19 cellular contexts compared by ENCODE assay signal in the genomic region with DNA sequence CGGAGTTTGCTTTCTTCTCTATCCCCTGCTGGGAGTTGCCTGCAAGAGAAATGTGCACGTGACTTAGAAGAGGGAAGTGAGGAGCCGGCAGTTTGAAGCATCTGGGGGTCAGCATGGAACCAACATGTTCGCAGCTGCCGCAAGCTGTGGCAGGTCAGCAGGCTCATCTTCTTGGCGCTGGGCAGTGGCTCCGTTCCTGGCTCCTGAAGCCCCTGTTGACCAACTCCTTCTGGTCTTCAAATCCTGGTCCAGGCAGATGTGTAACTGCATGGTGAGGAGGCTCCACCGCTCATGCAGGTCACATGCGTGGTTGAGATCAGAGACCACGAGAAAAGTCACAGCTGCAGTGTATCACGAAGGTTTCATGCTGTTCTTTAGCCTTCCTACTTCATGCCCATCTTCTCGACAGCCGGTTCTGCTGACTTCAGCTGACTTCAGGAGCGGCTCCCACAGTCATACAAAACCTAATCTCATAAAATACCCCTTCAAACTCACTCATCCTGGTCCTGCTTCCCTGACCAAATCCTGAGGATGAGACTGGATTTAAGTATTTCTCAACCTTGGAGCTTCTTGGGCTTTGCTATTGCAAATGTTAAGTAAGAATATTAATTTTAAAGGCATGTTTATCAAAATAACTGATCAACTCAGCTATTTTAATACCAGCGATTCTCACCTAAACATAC. TPM values are rescaled to one million over a fixed set of nuclear protein-coding genes. Genes with fewer than 3 reads are reported as not detected.
DNase-seq lines count a peak whose midpoint lies in the region; ATAC-seq, FAIRE-seq and TF ChIP-seq lines count a peak whose summit lies in the region.
"Had no signal": no experiment of that assay in that cellular context is flagged by ENCODE, and none has a peak within 500 bp of the region (broad histone marks: within the 10 kb centered on the region; RNA-seq: fewer than 3 reads in every experiment).

No MANE protein-coding gene starts in this region.

- RAD21 ChIA-PET in HCT116 (lab: Charles Lee; ENCODE audit: low non-redundant PET in 1 of 2, low total read pairs in 2 of 2, uncharacterized antibody in 2 of 2, unreplicated experiment in 2 of 2): no interaction called here

- FAIRE-seq in RCC 7860 (lab: Jason Lieb, UNC): peak; percentile 11
- FAIRE-seq in D721Med (lab: Jason Lieb, UNC): no peak
- FAIRE-seq: keratinocyte had no signal

- TF ChIP-seq POLR2A in HCT116 (IDR thresholded peaks at IDR 0.05; ENCODE audit: borderline replicate concordance, extremely low read depth, insufficient read depth, insufficient read length) (no peak), stomach (IDR thresholded peaks at IDR 0.05) (no peak)

- no peaks in the 10 kb centered on the region for H3K79me2 ChIP-seq in HCT116 (ENCODE audit: insufficient read depth, low read length)

- peaks cover 14 to 51% of the 10 kb centered on the region in 2 experiments; a peak in 3 of 4 replicates for H3K4me1 ChIP-seq in HCT116 (ENCODE audit: control insufficient read depth in 1 of 2, insufficient read depth in 2 of 2, low read length in 2 of 2)
- peaks cover 7% of the 10 kb centered on the region for H3K4me1 ChIP-seq in foreskin keratinocyte
- no peaks in the 10 kb centered on the region for H3K4me1 ChIP-seq in stomach
- no peaks in the 10 kb centered on the region for H3K4me1 ChIP-seq in HAP-1

- intact Hi-C loops in HCT116 (cut with micrococcal nuclease) (no loop called here), stomach (cut with DNase I; ENCODE audit: low total_unique reads) (no loop called here)

- no peak for TF ChIP-seq CTCF in HCT116 (IDR thresholded peaks at IDR 0.05 in 2 of 3, conservative IDR thresholded peaks at IDR 0.05 in 1 of 3; ENCODE audit: borderline replicate concordance in 1 of 3, insufficient read depth in 1 of 3, low read depth in 2 of 3, low read length in 2 of 3)
- no peak for TF ChIP-seq CTCF in foreskin keratinocyte (conservative IDR thresholded peaks at IDR 0.05)
- no peak for TF ChIP-seq CTCF in stomach (IDR thresholded peaks at IDR 0.05)
- no peak for TF ChIP-seq CTCF in D721Med (IDR thresholded peaks at IDR 0.05; ENCODE audit: insufficient read depth, missing control alignments)

- no peaks in the 10 kb centered on the region; a peak in 1 of 4 replicates for H3K9me3 ChIP-seq in HCT116 (ENCODE audit: control insufficient read depth in 1 of 2, insufficient read depth in 1 of 2, low read depth in 1 of 2, low read length in 2 of 2)
- H3K9me3 ChIP-seq in stomach: no peaks in the 10 kb centered on the region
- H3K9me3 ChIP-seq in HAP-1: no peaks in the 10 kb centered on the region

- 68 to 77% (median 75%) methylated on average over 13 to 15 of the region's 15 CpGs for WGBS in stomach, 5 donors

- no TSS peak for BruUV-seq in HCT116 (replicated peaks; lab: Mats Ljungman, UMichigan)

- H3K27ac ChIP-seq in HCT116 (ENCODE audit: low read depth, low read length) (0 out of 2 replicates have a peak overlapping the region, but pooled peaks have one; percentile 6), foreskin keratinocyte (peak overlapping the region; percentile 4), stomach (peak overlapping the region in 3 of 5 donors; percentile 24 to 66 (median 53))
- H3K27ac ChIP-seq: cardiac muscle cell had no signal

- H3K4me2 ChIP-seq in HCT116 (ENCODE audit: low read length): no peak overlapping the region

- CTCF ChIA-PET in HCT116 (lab: Charles Lee): interaction anchor here (3.2 kb wide), 1 partner anchor 11 kb away, joined by 17 read pairs; no protein-coding TSS in a partner anchor

- H3K9me2 ChIP-seq in HCT116 (ENCODE audit: insufficient read depth): no peaks in the 10 kb centered on the region

- H3K27me3 ChIP-seq in HCT116 (ENCODE audit: insufficient read depth, low read length): no peaks in the 10 kb centered on the region
- no peaks in the 10 kb centered on the region for H3K27me3 ChIP-seq in foreskin keratinocyte
- H3K27me3 ChIP-seq in stomach: no peaks in the 10 kb centered on the region
- peaks cover 3% of the 10 kb centered on the region; the same call in 1 of the 2 replicates for H3K27me3 ChIP-seq in HAP-1 (ENCODE audit: low read depth)
- H3K27me3 ChIP-seq: cardiac muscle cell had no signal

- H3K4me3 ChIP-seq in HCT116 (replicated peaks in 1 of 2; ENCODE audit: low read depth in 1 of 2, low read length in 2 of 2) (no peak overlapping the region), stomach (no peak overlapping the region), HAP-1 (no peak overlapping the region)
- H3K4me3 ChIP-seq: cardiac muscle cell had no signal

- in situ Hi-C loops in HAP-1 (cut with MboI; ENCODE audit: low sequenced_read_pairs): no loop called here

- no peak overlapping the region for H2AFZ ChIP-seq in HCT116 (ENCODE audit: low read depth, low read length, poor library complexity, severe bottlenecking)

- no peak for TF ChIP-seq EP300 in stomach (IDR thresholded peaks at IDR 0.05)

- H4K20me1 ChIP-seq in HCT116 (ENCODE audit: insufficient read depth): no peaks in the 10 kb centered on the region

- H3K9ac ChIP-seq in HCT116 (ENCODE audit: low read length): peak overlapping the region; percentile 18

- POLR2A ChIA-PET in HCT116 (lab: Charles Lee): interaction anchor here (0.7 kb wide), 1 partner anchor 254 kb away, joined by 3 read pairs; no protein-coding TSS in a partner anchor

- H3K36me3 ChIP-seq in HCT116 (ENCODE audit: control insufficient read depth in 1 of 2, insufficient read depth in 2 of 2, low read length in 2 of 2) (no peaks in the 10 kb centered on the region; a peak in 1 of 4 replicates), stomach (no peaks in the 10 kb centered on the region), HAP-1 (replicated peaks) (no peaks in the 10 kb centered on the region)
- H3K36me3 ChIP-seq: cardiac muscle cell had no signal

- TF ChIP-seq RAD21 in HCT116 (IDR thresholded peaks at IDR 0.05; ENCODE audit: low read depth): no peak

- DNase-seq in HCT116 (ENCODE audit: low read depth, low spot score): no peak
- DNase-seq in RCC 7860 (ENCODE audit: low spot score): peak; percentile 17
- DNase-seq in foreskin keratinocyte: no peak
- no peak for DNase-seq in stomach
- DNase-seq in D721Med (ENCODE audit: insufficient read length, low spot score): no peak
- no peak for DNase-seq in NCI-H1048 (lab: John Stamatoyannopoulos, UW)
- DNase-seq in HAP-1 (ENCODE audit: low spot score in 2 of 2): no peak
- DNase-seq: activated B cell treated with CpG ODN at 0.5 μM for 24 hours; activated naive CD4-positive, alpha-beta T cell treated with anti-CD3 and anti-CD28 coated beads for 36 hours; CD8-positive, alpha-beta T cell; glutamatergic neuron; Karpas-422; naive B cell; NCI-H2107; stimulated activated CD4-positive, alpha-beta T cell treated with anti-CD3 and anti-CD28 coated beads, Interleukin-4, amount 100 ng/mL, for 24 hours had no signal

- ATAC-seq in HCT116 (no peak), foreskin keratinocyte (no peak), HG03342 (IDR thresholded peaks at IDR 0.05; ENCODE audit: unreplicated experiment) (no peak)
- ATAC-seq: CD8-positive, alpha-beta T cell had no signal

TF ChIP-seq in HCT116, 20 proteins besides CTCF, POLR2A, EP300 and RAD21 (continues in another document):
- TF ChIP-seq, protein P1, sequence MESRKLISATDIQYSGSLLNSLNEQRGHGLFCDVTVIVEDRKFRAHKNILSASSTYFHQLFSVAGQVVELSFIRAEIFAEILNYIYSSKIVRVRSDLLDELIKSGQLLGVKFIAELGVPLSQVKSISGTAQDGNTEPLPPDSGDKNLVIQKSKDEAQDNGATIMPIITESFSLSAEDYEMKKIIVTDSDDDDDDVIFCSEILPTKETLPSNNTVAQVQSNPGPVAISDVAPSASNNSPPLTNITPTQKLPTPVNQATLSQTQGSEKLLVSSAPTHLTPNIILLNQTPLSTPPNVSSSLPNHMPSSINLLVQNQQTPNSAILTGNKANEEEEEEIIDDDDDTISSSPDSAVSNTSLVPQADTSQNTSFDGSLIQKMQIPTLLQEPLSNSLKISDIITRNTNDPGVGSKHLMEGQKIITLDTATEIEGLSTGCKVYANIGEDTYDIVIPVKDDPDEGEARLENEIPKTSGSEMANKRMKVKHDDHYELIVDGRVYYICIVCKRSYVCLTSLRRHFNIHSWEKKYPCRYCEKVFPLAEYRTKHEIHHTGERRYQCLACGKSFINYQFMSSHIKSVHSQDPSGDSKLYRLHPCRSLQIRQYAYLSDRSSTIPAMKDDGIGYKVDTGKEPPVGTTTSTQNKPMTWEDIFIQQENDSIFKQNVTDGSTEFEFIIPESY (IDR thresholded peaks at IDR 0.05; ENCODE audit: extremely low read depth, insufficient replicate concordance, low read length): no peak
- TF ChIP-seq POLR2AphosphoS5 (IDR thresholded peaks at IDR 0.05; ENCODE audit: low read depth, low read length) (no peak), ZNF274 (IDR thresholded peaks at IDR 0.05; ENCODE audit: low read depth, low read length) (no peak), SRF (IDR thresholded peaks at IDR 0.05; ENCODE audit: low read depth) (no peak), ELF1 (IDR thresholded peaks at IDR 0.05; ENCODE audit: borderline replicate concordance, low read depth) (no peak), SIN3A (IDR thresholded peaks at IDR 0.05; ENCODE audit: low read depth) (no peak), FOSL1 (IDR thresholded peaks at IDR 0.05; ENCODE audit: low read depth) (no peak), ZFX (IDR thresholded peaks at IDR 0.05) (no peak)
- TF ChIP-seq, protein P2, sequence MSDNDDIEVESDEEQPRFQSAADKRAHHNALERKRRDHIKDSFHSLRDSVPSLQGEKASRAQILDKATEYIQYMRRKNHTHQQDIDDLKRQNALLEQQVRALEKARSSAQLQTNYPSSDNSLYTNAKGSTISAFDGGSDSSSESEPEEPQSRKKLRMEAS (IDR thresholded peaks at IDR 0.05): no peak

RNA-seq across cellular contexts. Expression of gene BCAS1, which starts 44.9 kb away (rescaled TPM):
- total RNA-seq in HCT116 (2021; ENCODE audit: unreplicated experiment) (0.17 TPM), foreskin keratinocyte (not detected in 2 replicates), stomach (100 to 1,000 TPM in 2 of 5 donors, 10 to 100 TPM in 3; 29.0 to 110 (median 98.6) TPM)
- polyA plus RNA-seq in HCT116 (2012): 0.09 and 0.17 TPM in 2 replicates
- polyA plus RNA-seq in foreskin keratinocyte (not detected in 2 replicates), stomach (100 to 1,000 TPM in 1 of 3 donors, 10 to 100 TPM in 1, 1 to 10 TPM in 1; 6.3 to 145 (median 36.4) TPM)
- total RNA-seq: cardiac muscle cell; CD8-positive, alpha-beta T cell; G401 had no signal
- polyA plus RNA-seq: cardiac muscle cell, keratinocyte had no signal

RNA-seq across cellular contexts. Expression of gene CYP24A1, which starts 58.5 kb away (rescaled TPM):
- 267 TPM for total RNA-seq in HCT116 (2021; ENCODE audit: unreplicated experiment)
- 18.9 and 34.6 TPM in 2 replicates for polyA plus RNA-seq in HCT116 (2012)
- 1.4 and 2.3 TPM in 2 replicates for total RNA-seq in foreskin keratinocyte
- 0.58 and 0.63 TPM in 2 replicates for polyA plus RNA-seq in foreskin keratinocyte
- total RNA-seq in stomach: not detected
- polyA plus RNA-seq in stomach: 1 to 10 TPM in 1 of 3 donors, not detected in 2; 1.2 TPM
- total RNA-seq: activated B cell treated with CpG ODN at 0.5 μM for 24 hours; activated naive CD4-positive, alpha-beta T cell treated with anti-CD3 and anti-CD28 coated beads for 36 hours; cardiac muscle cell; CD8-positive, alpha-beta T cell had no signal
- polyA plus RNA-seq: cardiac muscle cell had no signal

Comparison
In these comparisons a context has a peak if more than half of its experiments do, and no peak if none do; other contexts are left out.
1. RNA of gene BCAS1, which starts 44.9 kb away (total RNA-seq): 29.0 to 110 TPM in stomach; 0.17 TPM in HCT116 (single experiment) and not detected in foreskin keratinocyte; every median in the first group is over 10 times any median in the second.
2. RNA of gene CYP24A1, which starts 58.5 kb away (total RNA-seq): 267 TPM in HCT116 (single experiment); 1.4 to 2.3 TPM in foreskin keratinocyte and not detected in stomach; every median in the first group is over 10 times any median in the second.
3. Peak in every context shown above with its lines, with median percentiles within 50 percentile points of each other: H3K27ac ChIP-seq.